23 cellular contexts compared by ENCODE assay signal in genomic region chr1:89151021-89151420, GRCh38. TPM values are rescaled to one million over a fixed set of nuclear protein-coding genes. Genes with fewer than 3 reads are reported as not detected.
A peak's percentile ranks its signal among the peaks of the same experiment; 100 is the strongest.
DNase-seq lines count a peak whose midpoint lies in the region; ATAC-seq and TF ChIP-seq lines count a peak whose summit lies in the region.
"Had no signal": no experiment of that assay in that cellular context is flagged by ENCODE, and none has a peak within 500 bp of the region (broad histone marks: within the 10 kb centered on the region; RNA-seq: fewer than 3 reads in every experiment).

No MANE protein-coding gene starts in this region.

- peaks cover 7% of the 10 kb centered on the region for H3K4me1 Mint-ChIP-seq in activated T-cell treated with anti-CD3 and anti-CD28 coated beads, Interleukin-2, amount 50 U/mL, for 24 hours (ENCODE audit: low read depth)
- peaks cover 4% of the 10 kb centered on the region for H3K4me1 Mint-ChIP-seq in activated T-cell treated with anti-CD3 and anti-CD28 coated beads, Interleukin-2, amount 50 U/mL, for 4 hours (ENCODE audit: low read depth)
- H3K4me1 Mint-ChIP-seq in endothelial cell (ENCODE audit: unreplicated experiment), result no peaks in the 10 kb centered on the region
- H3K4me1 Mint-ChIP-seq: CD8-positive, alpha-beta memory T cell had no signal

- no peaks in the 10 kb centered on the region for H3K27me3 Mint-ChIP-seq in activated T-cell treated with anti-CD3 and anti-CD28 coated beads, Interleukin-2, amount 50 U/mL, for 24 hours
- peaks cover 4% of the 10 kb centered on the region for H3K27me3 Mint-ChIP-seq in activated T-cell treated with anti-CD3 and anti-CD28 coated beads, Interleukin-2, amount 50 U/mL, for 4 hours (ENCODE audit: low read depth)
- peaks cover 2% of the 10 kb centered on the region for H3K27me3 Mint-ChIP-seq in endothelial cell (ENCODE audit: unreplicated experiment)

- no peaks in the 10 kb centered on the region for H3K9me3 ChIP-seq in lower lobe of right lung
- H3K9me3 ChIP-seq: BE2C, BLaER1 had no signal

- no peaks in the 10 kb centered on the region for H3K4me1 ChIP-seq in lower lobe of right lung
- H3K4me1 ChIP-seq: BE2C had no signal

- no peak for TF ChIP-seq CTCF in lower lobe of right lung (IDR thresholded peaks at IDR 0.05)
- no peak for TF ChIP-seq CTCF in endothelial cell (IDR thresholded peaks at IDR 0.05; ENCODE audit: unreplicated experiment)

- H3K27ac ChIP-seq in lower lobe of right lung, result no peak overlapping the region
- H3K27ac ChIP-seq: BLaER1 had no signal

- no peak for DNase-seq in activated T-cell treated with anti-CD3 and anti-CD28 coated beads, Interleukin-2, amount 50 U/mL, for 24 hours
- DNase-seq in activated T-cell treated with anti-CD3 and anti-CD28 coated beads, Interleukin-2, amount 50 U/mL, for 4 hours, result no peak
- DNase-seq in lower lobe of right lung, result no peak
- no peak for DNase-seq in NCI-H774 (lab: John Stamatoyannopoulos, UW)
- no peak for DNase-seq in endothelial cell (ENCODE audit: low spot score)
- DNase-seq: 8988T; ACHN; BE2C; C1 segment of cervical spinal cord; CD4-positive, alpha-beta memory T cell; CD4-positive, CD25-positive, alpha-beta regulatory T cell; CD8-positive, alpha-beta memory T cell; COR-L47; DMS 273 treated with DMSO at 0.1 percent for 48 hours; DMS153; DMS53; DMS79; DND-41; GF-D8 had no signal

- no peak overlapping the region for H3K4me3 Mint-ChIP-seq in activated T-cell treated with anti-CD3 and anti-CD28 coated beads, Interleukin-2, amount 50 U/mL, for 24 hours
- H3K4me3 Mint-ChIP-seq in activated T-cell treated with anti-CD3 and anti-CD28 coated beads, Interleukin-2, amount 50 U/mL, for 4 hours, result no peak overlapping the region
- no peak overlapping the region for H3K4me3 Mint-ChIP-seq in endothelial cell (ENCODE audit: unreplicated experiment)
- H3K4me3 Mint-ChIP-seq: CD14-positive monocyte; CD4-positive, alpha-beta memory T cell; CD4-positive, CD25-positive, alpha-beta regulatory T cell; CD8-positive, alpha-beta memory T cell had no signal

- intact Hi-C loops in lower lobe of right lung (cut with DNase I), result no loop called here

- H3K4me3 ChIP-seq in lower lobe of right lung, result no peak overlapping the region
- H3K4me3 ChIP-seq: BLaER1 had no signal

- peaks cover 6% of the 10 kb centered on the region for H3K9me3 Mint-ChIP-seq in activated T-cell treated with anti-CD3 and anti-CD28 coated beads, Interleukin-2, amount 50 U/mL, for 24 hours
- H3K9me3 Mint-ChIP-seq in activated T-cell treated with anti-CD3 and anti-CD28 coated beads, Interleukin-2, amount 50 U/mL, for 4 hours, result peaks cover 3% of the 10 kb centered on the region
- H3K9me3 Mint-ChIP-seq in endothelial cell (ENCODE audit: unreplicated experiment), result no peaks in the 10 kb centered on the region

- H3K36me3 Mint-ChIP-seq in activated T-cell treated with anti-CD3 and anti-CD28 coated beads, Interleukin-2, amount 50 U/mL, for 24 hours (ENCODE audit: low read depth), result no peaks in the 10 kb centered on the region
- H3K36me3 Mint-ChIP-seq in activated T-cell treated with anti-CD3 and anti-CD28 coated beads, Interleukin-2, amount 50 U/mL, for 4 hours (ENCODE audit: insufficient read depth), result peaks cover 2% of the 10 kb centered on the region
- H3K36me3 Mint-ChIP-seq in endothelial cell (ENCODE audit: low read depth, unreplicated experiment), result no peaks in the 10 kb centered on the region
- H3K36me3 Mint-ChIP-seq: CD14-positive monocyte; CD4-positive, CD25-positive, alpha-beta regulatory T cell had no signal

- no peaks in the 10 kb centered on the region for H3K27me3 ChIP-seq in lower lobe of right lung (ENCODE audit: low read depth)
- H3K27me3 ChIP-seq: BE2C, BLaER1 had no signal

- H3K36me3 ChIP-seq in lower lobe of right lung, result no peaks in the 10 kb centered on the region
- H3K36me3 ChIP-seq: BE2C, BLaER1 had no signal

- ATAC-seq in activated T-cell treated with anti-CD3 and anti-CD28 coated beads, Interleukin-2, amount 50 U/mL, for 4 hours, result no peak
- peak; percentile 59 for ATAC-seq in lower lobe of right lung

- peak overlapping the region; percentile 2 for H3K27ac Mint-ChIP-seq in activated T-cell treated with anti-CD3 and anti-CD28 coated beads, Interleukin-2, amount 50 U/mL, for 24 hours
- no peak overlapping the region for H3K27ac Mint-ChIP-seq in endothelial cell (ENCODE audit: unreplicated experiment)
- H3K27ac Mint-ChIP-seq: CD4-positive, CD25-positive, alpha-beta regulatory T cell; CD8-positive, alpha-beta memory T cell had no signal

RNA-seq across cellular contexts. Expression of gene GBP7, which starts 24.8 kb away (rescaled TPM):
- total RNA-seq in activated T-cell treated with anti-CD3 and anti-CD28 coated beads, Interleukin-2, amount 50 U/mL, for 4 hours, result under 1 TPM in 2 of 3 donors, not detected in 1; 0.29 to 0.51 TPM
- total RNA-seq in lower lobe of right lung, result not detected
- total RNA-seq in endothelial cell (ENCODE audit: unreplicated experiment), result 0.69 TPM
- total RNA-seq: A673, Daoy had no signal

RNA-seq across cellular contexts. Expression of gene GBP2, which starts 25.1 kb away (rescaled TPM):
- 100 to 1,000 TPM; 186 to 267 (median 244) TPM for total RNA-seq in activated T-cell treated with anti-CD3 and anti-CD28 coated beads, Interleukin-2, amount 50 U/mL, for 4 hours
- 48.8 TPM for total RNA-seq in lower lobe of right lung
- total RNA-seq in endothelial cell (ENCODE audit: unreplicated experiment), result 0.36 TPM

RNA-seq across cellular contexts. Expression of gene GBP4, which starts 47.7 kb away (rescaled TPM):
- 10 to 100 TPM; 40.3 to 71.7 (median 53.2) TPM for total RNA-seq in activated T-cell treated with anti-CD3 and anti-CD28 coated beads, Interleukin-2, amount 50 U/mL, for 4 hours
- total RNA-seq in lower lobe of right lung, result 41.0 TPM
- total RNA-seq in endothelial cell (ENCODE audit: unreplicated experiment), result 75.5 TPM

Comparison
In these comparisons a context has a peak if more than half of its experiments do, and no peak if none do; other contexts are left out.
1. ATAC-seq: peak in lower lobe of right lung (2 of 2); none in activated T-cell treated with anti-CD3 and anti-CD28 coated beads, Interleukin-2, amount 50 U/mL, for 4 hours (0 of 2).
2. RNA of gene GBP2, which starts 25.1 kb away (total RNA-seq): 186 to 267 TPM in activated T-cell treated with anti-CD3 and anti-CD28 coated beads, Interleukin-2, amount 50 U/mL, for 4 hours and 48.8 TPM in lower lobe of right lung (single experiment); 0.36 TPM in endothelial cell (single experiment); every median in the first group is over 10 times any median in the second.